Comparison of ENCODE assay signal across 9 cellular contexts in the genomic region with DNA sequence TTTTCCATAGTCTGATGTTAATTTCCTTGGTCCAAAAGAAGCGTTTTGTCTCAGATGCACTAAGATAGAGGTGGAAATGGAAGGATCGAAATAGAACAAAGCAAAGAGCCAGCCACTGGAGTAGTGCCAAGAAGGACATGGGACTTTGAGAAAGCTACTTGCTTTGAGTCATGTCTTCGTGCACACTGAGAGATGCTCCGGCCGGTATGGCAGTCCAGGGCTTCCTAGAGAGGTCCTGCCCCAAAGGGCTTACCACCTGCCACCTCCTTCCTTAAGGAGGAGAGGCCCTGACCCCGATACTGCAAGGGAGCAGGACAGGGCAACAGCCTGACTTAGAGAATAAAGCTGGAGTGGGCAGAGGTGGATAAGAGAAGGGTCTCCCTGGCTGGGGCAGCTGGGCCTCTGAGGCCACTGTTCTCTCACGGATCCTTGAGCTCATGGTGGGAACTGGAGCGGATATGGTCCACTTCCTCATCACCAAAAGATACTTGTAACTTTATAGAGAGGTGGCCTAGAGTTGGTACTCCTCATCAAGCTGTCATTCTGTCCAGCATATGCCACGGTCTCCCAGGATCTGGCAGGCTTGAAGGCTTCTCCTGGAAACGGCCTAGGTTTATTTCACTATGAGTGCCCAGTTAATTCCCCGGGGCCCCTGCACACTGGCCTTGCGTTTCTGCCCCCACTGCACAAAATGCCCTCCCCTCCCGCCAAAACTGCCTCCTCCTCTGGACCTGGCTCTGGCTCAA. TPM values are rescaled to one million over a fixed set of nuclear protein-coding genes. Genes with fewer than 3 reads are reported as not detected.
DNase-seq lines count a peak whose midpoint lies in the region; ATAC-seq and TF ChIP-seq lines count a peak whose summit lies in the region.
"Had no signal": no experiment of that assay in that cellular context is flagged by ENCODE, and none has a peak within 500 bp of the region (broad histone marks: within the 10 kb centered on the region; RNA-seq: fewer than 3 reads in every experiment).

No MANE protein-coding gene starts in this region.

- TF ChIP-seq CTCF in coronary artery (IDR thresholded peaks at IDR 0.05) = no peak

- H3K9me3 Mint-ChIP-seq in natural killer cell treated with Interleukin-12 subunit alpha and Interleukin-12 subunit beta and Interleukin-15 and Interleukin-18, amount 100 ng/mL, for 72 hours = no peaks in the 10 kb centered on the region

- H3K4me3 ChIP-seq in coronary artery = no peak overlapping the region

- DNase-seq in Right ventricle myocardium inferior (ENCODE audit: missing footprints) = no peak
- DNase-seq in cardiac septum (ENCODE audit: low spot score) = no peak
- no peak for DNase-seq in coronary artery (ENCODE audit: low spot score)
- DNase-seq in natural killer cell treated with Interleukin-12 subunit alpha and Interleukin-12 subunit beta and Interleukin-15 and Interleukin-18, amount 100 ng/mL, for 72 hours (ENCODE audit: low spot score) = no peak
- DNase-seq in occipital lobe (lab: John Stamatoyannopoulos, UW) = no peak
- DNase-seq: stimulated activated CD4-positive, alpha-beta T cell treated with anti-CD3 and anti-CD28 coated beads, Interleukin-2, amount 100 ng/mL, for 48 hours had no signal

- H3K27me3 Mint-ChIP-seq in natural killer cell treated with Interleukin-12 subunit alpha and Interleukin-12 subunit beta and Interleukin-15 and Interleukin-18, amount 100 ng/mL, for 72 hours = no peaks in the 10 kb centered on the region

- H3K27ac Mint-ChIP-seq in natural killer cell treated with Interleukin-12 subunit alpha and Interleukin-12 subunit beta and Interleukin-15 and Interleukin-18, amount 100 ng/mL, for 72 hours = peak overlapping the region; percentile 53 to 80

- peaks cover 9% of the 10 kb centered on the region for H3K36me3 Mint-ChIP-seq in natural killer cell treated with Interleukin-12 subunit alpha and Interleukin-12 subunit beta and Interleukin-15 and Interleukin-18, amount 100 ng/mL, for 72 hours

- ATAC-seq in Right ventricle myocardium inferior (peak; percentile 41), HG03097 (IDR thresholded peaks at IDR 0.05; ENCODE audit: low FRiP score, unreplicated experiment) (no peak), GM18502 (IDR thresholded peaks at IDR 0.05; ENCODE audit: poor library complexity, unreplicated experiment) (no peak), GM21367 (IDR thresholded peaks at IDR 0.05; ENCODE audit: unreplicated experiment) (no peak)
- no peak for ATAC-seq in natural killer cell treated with Interleukin-12 subunit alpha and Interleukin-12 subunit beta and Interleukin-15 and Interleukin-18, amount 100 ng/mL, for 72 hours

- H3K4me1 Mint-ChIP-seq in natural killer cell treated with Interleukin-12 subunit alpha and Interleukin-12 subunit beta and Interleukin-15 and Interleukin-18, amount 100 ng/mL, for 72 hours (ENCODE audit: low read depth in 2 of 2) = peaks cover 40 to 50% of the 10 kb centered on the region in 2 donors

- peak overlapping the region; percentile 53 to 58 for H3K27ac ChIP-seq in coronary artery

- intact Hi-C loops in Right ventricle myocardium inferior (cut with DNase I) = no loop called here
- intact Hi-C loops in cardiac septum (cut with DNase I) = no loop called here

- peak overlapping the region; percentile 32 for H3K4me3 Mint-ChIP-seq in natural killer cell treated with Interleukin-12 subunit alpha and Interleukin-12 subunit beta and Interleukin-15 and Interleukin-18, amount 100 ng/mL, for 72 hours

RNA-seq across cellular contexts. Expression of gene FOXN3, which starts 57.4 kb away (rescaled TPM):
- total RNA-seq in Right ventricle myocardium inferior (127 TPM), cardiac septum (87.6 TPM), occipital lobe (36.8 TPM)
- total RNA-seq in natural killer cell treated with Interleukin-12 subunit alpha and Interleukin-12 subunit beta and Interleukin-15 and Interleukin-18, amount 100 ng/mL, for 72 hours = 100 to 1,000 TPM; 127 to 133 TPM
